18 cellular contexts compared by ENCODE assay signal in genomic region chr1:61237659-61238370, GRCh38.
"Had no signal": no experiment of that assay in that cellular context is flagged by ENCODE, and none has a peak within 500 bp of the region (broad histone marks: within the 10 kb centered on the region; RNA-seq: fewer than 3 reads in every experiment).

No MANE protein-coding gene starts in this region.

- ATAC-seq: activated CD8-positive, alpha-beta T cell treated with anti-CD3 and anti-CD28 coated beads, Interleukin-2, amount 10 ng/mL, durations not matched to agents 7 days and 5 days; activated T-cell treated with anti-CD3 and anti-CD28 coated beads, Interleukin-2, amount 50 U/mL, for 72 hours; body of pancreas; gastroesophageal sphincter had no signal

- H3K27ac ChIP-seq: body of pancreas, epithelial cell of prostate, parathyroid adenoma had no signal

- H3K4me3 ChIP-seq: body of pancreas, gastroesophageal sphincter had no signal

- DNase-seq: activated CD4-positive, alpha-beta T cell treated with anti-CD3 and anti-CD28 coated beads, Interleukin-2, amount 10 ng/mL, durations not matched to agents 24 days and 14 days; activated CD4-positive, CD25-positive, alpha-beta regulatory T cell; activated CD8-positive, alpha-beta memory T cell treated with anti-CD3 and anti-CD28 coated beads, Interleukin-2, amount 50 U/mL, for 4 hours; activated CD8-positive, alpha-beta T cell treated with anti-CD3 and anti-CD28 coated beads, Interleukin-2, amount 10 ng/mL, durations not matched to agents 7 days and 5 days; activated gamma-delta T cell; activated T-cell treated with anti-CD3 and anti-CD28 coated beads, Interleukin-2, amount 50 U/mL, for 72 hours; amygdala; body of pancreas; effector memory CD4-positive, alpha-beta T cell; naive B cell; retina; stimulated activated CD4-positive, alpha-beta T cell treated with anti-CD3 and anti-CD28 coated beads, Interleukin-4, amount 100 ng/mL, for 1 hour; stimulated activated naive CD4-positive, alpha-beta T cell; substantia nigra; trophoblast cell had no signal
